ENCODE assay signal across 25 cellular contexts in the genomic region with DNA sequence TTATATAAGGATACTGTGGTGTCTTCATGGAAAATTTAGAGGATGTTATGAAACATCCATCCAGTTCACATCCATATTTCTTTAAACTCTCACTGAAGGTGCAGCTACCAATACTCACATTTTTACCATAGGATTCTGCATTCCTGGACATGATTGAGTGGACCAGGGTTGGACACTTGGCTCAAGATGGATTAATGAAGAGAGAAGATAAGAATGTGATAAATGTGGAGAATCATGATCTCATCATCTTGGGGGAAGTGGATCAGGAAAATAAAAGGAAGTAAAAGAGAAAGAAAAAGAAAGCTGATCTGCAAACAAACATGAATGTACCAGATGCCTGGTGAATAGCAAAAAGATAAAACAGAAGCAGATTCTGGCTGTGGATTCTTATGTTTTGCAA.
"Had no signal": no experiment of that assay in that cellular context is flagged by ENCODE, and none has a peak within 500 bp of the region (broad histone marks: within the 10 kb centered on the region; RNA-seq: fewer than 3 reads in every experiment).

No MANE protein-coding gene starts in this region.

- H3K9me3 ChIP-seq: SJCRH30 had no signal

- H3K27ac ChIP-seq: cardiac muscle cell, SJCRH30, SK-N-MC, VCaP had no signal

- H3K4me1 ChIP-seq: SJCRH30 had no signal

- H3K4me3 ChIP-seq: cardiac muscle cell, SJCRH30, SK-N-MC had no signal

- H3K36me3 ChIP-seq: cardiac muscle cell, SJCRH30 had no signal

- DNase-seq: activated B cell treated with CpG ODN at 0.5 μM for 24 hours; activated CD4-positive, alpha-beta memory T cell treated with anti-CD3 and anti-CD28 coated beads for 36 hours; activated CD4-positive, alpha-beta T cell treated with anti-CD3 and anti-CD28 coated beads for 4 hours; activated CD4-positive, alpha-beta T cell treated with anti-CD3 and anti-CD28 coated beads, Interleukin-2, amount 50 U/mL, for 1 hour; activated CD4-positive, CD25-positive, alpha-beta regulatory T cell treated with anti-CD3 and anti-CD28 coated beads, Interleukin-2, amount 50 U/mL, for 72 hours; activated CD8-positive, alpha-beta memory T cell treated with anti-CD3 and anti-CD28 coated beads, Interleukin-2, amount 50 U/mL, for 4 hours; activated naive CD4-positive, alpha-beta T cell treated with anti-CD3 and anti-CD28 coated beads, Interleukin-2, amount 10 ng/mL, durations not matched to agents 7 days and 5 days; activated naive CD8-positive, alpha-beta T cell treated with anti-CD3 and anti-CD28 coated beads, Interleukin-2, amount 50 U/mL, for 24 hours; activated T-cell treated with anti-CD3 and anti-CD28 coated beads for 4 hours; activated T-cell treated with anti-CD3 and anti-CD28 coated beads, Interleukin-2, amount 50 U/mL, for 4 hours; amniotic stem cell; aorta; Karpas-422; KBM-7; NCI-H1105; NCI-H1417 treated with DMSO at 0.1 percent for 48 hours; NCI-H187 treated with DMSO at 0.1 percent for 48 hours; NCI-H2081; NCI-H345; NCI-H524 treated with DMSO at 0.1 percent for 48 hours; SHP77; SJCRH30 had no signal

- H3K27me3 ChIP-seq: cardiac muscle cell had no signal
